ENCODE assay signal across 27 cellular contexts in genomic region chr7:148256433-148256832, GRCh38.
"Had no signal": no experiment of that assay in that cellular context is flagged by ENCODE, and none has a peak within 500 bp of the region (broad histone marks: within the 10 kb centered on the region; RNA-seq: fewer than 3 reads in every experiment).

No MANE protein-coding gene starts in this region.

- H3K27ac ChIP-seq: Peyer's patch, RWPE1 had no signal

- H3K27me3 ChIP-seq: MG63, Peyer's patch had no signal

- H3K4me1 ChIP-seq: Peyer's patch had no signal

- H3K4me3 ChIP-seq: MG63, Peyer's patch had no signal

- DNase-seq: activated B cell treated with CpG ODN at 0.5 μM for 24 hours; activated CD4-positive, alpha-beta T cell treated with anti-CD3 and anti-CD28 coated beads for 1 hour; activated CD4-positive, alpha-beta T cell treated with anti-CD3 and anti-CD28 coated beads, Interleukin-2, amount 10 ng/mL, durations not matched to agents 24 days and 14 days; activated CD4-positive, alpha-beta T cell treated with anti-CD3 and anti-CD28 coated beads, Interleukin-2, amount 50 U/mL, for 48 hours; activated CD8-positive, alpha-beta memory T cell treated with anti-CD3 and anti-CD28 coated beads, Interleukin-2, amount 10 ng/mL, durations not matched to agents 7 days and 5 days; activated effector memory CD4-positive, alpha-beta T cell treated with anti-CD3 and anti-CD28 coated beads, Interleukin-2, amount 50 U/mL, for 16 hours; activated naive CD4-positive, alpha-beta T cell treated with Interleukin-2 at 50 U/mL for 16 hours; activated naive CD8-positive, alpha-beta T cell treated with anti-CD3 and anti-CD28 coated beads, Interleukin-2, amount 50 U/mL, for 24 hours; activated T-cell treated with anti-CD3 and anti-CD28 coated beads, Interleukin-2, amount 50 U/mL, for 4 hours; amniotic stem cell; cortex of kidney; MG63; NCI-H1105; NCI-H146; NCI-H1930; NCI-H2171; NCI-H2227 treated with DMSO at 0.1 percent for 48 hours; NCI-H446 treated with DMSO at 0.1 percent for 48 hours; NCI-H526 treated with DMSO at 0.1 percent for 48 hours; NCI-H82; NK-92 treated with Interleukin-12 subunit alpha and Interleukin-12 subunit beta, amount 100 ng/mL, for 24 hours; Peyer's patch; SHP77; T-helper 17 cell; T-helper 9 cell had no signal

- H3K36me3 ChIP-seq: MG63, Peyer's patch had no signal

- H3K9me3 ChIP-seq: MG63 had no signal

- ATAC-seq: activated CD8-positive, alpha-beta memory T cell treated with anti-CD3 and anti-CD28 coated beads, Interleukin-2, amount 10 ng/mL, durations not matched to agents 7 days and 5 days; activated naive CD4-positive, alpha-beta T cell treated with anti-CD3 and anti-CD28 coated beads, Interleukin-2, amount 50 U/mL, for 72 hours; activated naive CD8-positive, alpha-beta T cell treated with anti-CD3 and anti-CD28 coated beads, Interleukin-2, amount 50 U/mL, for 24 hours; activated T-cell treated with anti-CD3 and anti-CD28 coated beads, Interleukin-2, amount 50 U/mL, for 4 hours; T-helper 17 cell had no signal
